In the genomic region with DNA sequence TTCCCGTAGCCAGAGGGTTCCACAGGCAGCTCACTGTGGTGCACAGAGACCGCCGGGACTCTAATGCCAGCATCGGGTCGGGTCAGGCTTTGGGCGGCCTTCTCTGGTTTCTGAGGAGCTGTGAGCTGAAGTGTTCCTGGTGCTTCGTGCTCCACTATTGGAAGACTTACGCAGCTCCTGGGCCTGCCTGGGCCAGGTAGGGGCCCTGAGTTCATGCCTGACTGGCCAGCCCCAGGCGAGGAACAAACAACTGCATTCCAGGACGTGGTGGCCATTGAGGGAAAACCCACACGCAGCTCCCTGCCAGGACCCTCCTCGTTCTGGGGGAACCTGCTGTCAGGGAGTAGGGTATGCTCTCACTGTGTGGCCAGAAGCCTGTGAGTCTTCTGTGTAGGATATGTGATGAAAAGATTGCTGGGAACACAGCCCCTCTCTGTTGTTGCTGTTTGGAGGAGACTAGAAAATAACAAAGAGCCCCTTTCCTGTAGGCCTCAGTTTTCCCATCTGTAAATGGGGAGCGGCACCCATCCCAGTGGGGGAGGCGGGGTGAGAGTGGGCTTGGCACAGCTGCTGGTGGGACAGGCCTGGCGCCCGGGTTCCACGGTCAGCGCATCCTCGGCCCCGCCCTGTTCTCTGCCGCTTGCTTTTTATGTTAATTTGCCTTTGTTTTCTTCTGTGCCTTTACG, we compare ENCODE assay signal across 19 cellular contexts.
"Had no signal": no experiment of that assay in that cellular context is flagged by ENCODE, and none has a peak within 500 bp of the region (broad histone marks: within the 10 kb centered on the region; RNA-seq: fewer than 3 reads in every experiment).

No MANE protein-coding gene starts in this region.

- H3K4me3 ChIP-seq: esophagus squamous epithelium, hepatocyte, left ventricle myocardium inferior, prostate gland, right lobe of liver, upper lobe of left lung had no signal

- H3K27ac ChIP-seq: hepatocyte, left ventricle myocardium inferior, right lobe of liver, upper lobe of left lung had no signal

- FAIRE-seq: colon, endometrium, TTC549 had no signal

- H3K4me1 Mint-ChIP-seq: nephron had no signal

- H3K27me3 ChIP-seq: esophagus squamous epithelium, hepatocyte, right lobe of liver, upper lobe of left lung had no signal

- H3K9me3 ChIP-seq: esophagus squamous epithelium, left ventricle myocardium inferior, prostate gland, right lobe of liver, upper lobe of left lung had no signal

- H3K9me3 Mint-ChIP-seq: activated B cell treated with CpG ODN at 0.5 μM for 24 hours; activated T-cell treated with anti-CD3 and anti-CD28 coated beads, Interleukin-2, amount 50 U/mL, for 4 hours; nephron; stimulated activated naive CD8-positive, alpha-beta T cell treated with anti-CD3 and anti-CD28 coated beads, Interleukin-15, amount 100 ng/mL, for 72 hours had no signal

- H3K27me3 Mint-ChIP-seq: activated B cell treated with CpG ODN at 0.5 μM for 24 hours; stimulated activated naive CD8-positive, alpha-beta T cell treated with anti-CD3 and anti-CD28 coated beads, Interleukin-15, amount 100 ng/mL, for 72 hours had no signal

- H3K4me1 ChIP-seq: prostate gland, right lobe of liver, upper lobe of left lung had no signal

- DNase-seq: activated B cell treated with CpG ODN at 0.5 μM for 24 hours; activated CD4-positive, alpha-beta T cell treated with anti-CD3 and anti-CD28 coated beads for 48 hours; activated gamma-delta T cell; activated T-cell treated with anti-CD3 and anti-CD28 coated beads, Interleukin-2, amount 50 U/mL, for 4 hours; amniotic stem cell; esophagus squamous epithelium; islet precursor cell; left ventricle myocardium inferior; mesenchymal stem cell; occipital lobe; right lobe of liver; stimulated activated naive CD8-positive, alpha-beta T cell treated with anti-CD3 and anti-CD28 coated beads, Interleukin-15, amount 100 ng/mL, for 72 hours; upper lobe of left lung had no signal

- H3K27ac Mint-ChIP-seq: activated B cell treated with CpG ODN at 0.5 μM for 24 hours; stimulated activated naive CD8-positive, alpha-beta T cell treated with anti-CD3 and anti-CD28 coated beads, Interleukin-15, amount 100 ng/mL, for 72 hours had no signal

- H3K4me3 Mint-ChIP-seq: activated B cell treated with CpG ODN at 0.5 μM for 24 hours; nephron; stimulated activated naive CD8-positive, alpha-beta T cell treated with anti-CD3 and anti-CD28 coated beads, Interleukin-15, amount 100 ng/mL, for 72 hours had no signal
